In genomic region chr11:116503216-116504160, GRCh38 we compare ENCODE assay signal across 17 cellular contexts.
"Had no signal": no experiment of that assay in that cellular context is flagged by ENCODE, and none has a peak within 500 bp of the region (broad histone marks: within the 10 kb centered on the region; RNA-seq: fewer than 3 reads in every experiment).

No MANE protein-coding gene starts in this region.

- FAIRE-seq: keratinocyte, small intestine had no signal

- H3K27ac ChIP-seq: colonic mucosa, epithelial cell of prostate, esophagus muscularis mucosa, gastrocnemius medialis, left ventricle myocardium inferior, lower lobe of right lung, ovary, uterus had no signal

- H3K4me1 ChIP-seq: colonic mucosa, left ventricle myocardium inferior, lower lobe of right lung had no signal

- H3K27me3 ChIP-seq: colonic mucosa, ovary, uterus had no signal

- H3K36me3 ChIP-seq: colonic mucosa, esophagus muscularis mucosa, gastrocnemius medialis, left ventricle myocardium inferior, lower lobe of right lung, ovary, uterus had no signal

- H3K36me3 Mint-ChIP-seq: memory B cell had no signal

- H3K27ac Mint-ChIP-seq: memory B cell had no signal

- H3K4me3 ChIP-seq: colonic mucosa, esophagus muscularis mucosa, gastrocnemius medialis, left ventricle myocardium inferior, lower lobe of right lung, ovary, uterus had no signal

- DNase-seq: colonic mucosa; effector memory CD4-positive, alpha-beta T cell; lower lobe of right lung; ovary; right cardiac atrium; small intestine; stimulated activated CD4-positive, alpha-beta T cell treated with anti-CD3 and anti-CD28 coated beads, Interleukin-12 subunit alpha, Interleukin-12 subunit beta, amount 100 ng/mL, for 4 hours; stimulated activated CD4-positive, alpha-beta T cell treated with anti-CD3 and anti-CD28 coated beads, Interleukin-2, amount 100 ng/mL, for 48 hours; stimulated activated naive CD4-positive, alpha-beta T cell treated with Interleukin-2 at 50 U/mL for 16 hours; trophoblast cell; uterus had no signal

- H3K9me3 ChIP-seq: colonic mucosa, esophagus muscularis mucosa, gastrocnemius medialis, left ventricle myocardium inferior, lower lobe of right lung, ovary, uterus had no signal

- H3K9me3 Mint-ChIP-seq: memory B cell had no signal

- H3K4me3 Mint-ChIP-seq: memory B cell had no signal
